Comparison of ENCODE assay signal across 23 cellular contexts in the genomic region with DNA sequence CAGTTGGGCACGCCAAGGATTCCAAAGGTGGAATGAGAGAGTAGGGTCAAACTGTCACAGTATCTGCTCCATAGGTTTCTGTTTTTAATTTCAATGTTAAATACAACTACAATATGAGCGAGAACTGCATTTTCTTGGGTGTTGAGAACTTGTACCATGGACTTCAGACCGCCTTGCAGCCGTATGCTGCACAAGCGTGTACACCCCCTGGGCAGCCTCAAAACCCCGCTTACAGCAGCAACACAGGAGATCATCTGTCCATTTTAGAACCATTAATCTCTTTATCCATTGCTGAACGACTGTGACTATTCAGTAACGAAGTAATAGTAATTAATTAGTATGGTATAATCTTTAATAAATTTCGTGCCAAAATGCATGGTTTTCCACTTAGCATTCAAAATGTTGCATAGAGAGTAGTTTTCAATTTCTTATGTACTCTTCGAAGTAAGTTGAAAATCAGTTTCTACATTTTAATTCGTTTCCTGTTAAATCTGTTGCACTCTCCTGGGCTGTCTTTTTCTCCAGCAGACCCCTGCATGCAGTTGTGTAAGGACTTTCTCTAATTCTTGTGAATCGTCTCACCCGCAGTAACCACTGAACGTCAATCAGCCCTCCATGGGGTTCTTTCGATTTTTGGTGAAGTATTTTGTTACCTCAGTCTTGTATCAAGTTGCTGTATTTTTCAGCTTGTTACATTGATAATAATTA.
"Had no signal": no experiment of that assay in that cellular context is flagged by ENCODE, and none has a peak within 500 bp of the region (broad histone marks: within the 10 kb centered on the region; RNA-seq: fewer than 3 reads in every experiment).

No MANE protein-coding gene starts in this region.

- H3K9me3 ChIP-seq: lower lobe of right lung, spleen, thyroid gland had no signal

- H3K27me3 Mint-ChIP-seq: activated B cell treated with CpG ODN at 0.5 μM for 24 hours had no signal

- H3K9me3 Mint-ChIP-seq: activated B cell treated with CpG ODN at 0.5 μM for 24 hours; activated CD4-positive, alpha-beta T cell treated with anti-CD3 and anti-CD28 coated beads, Interleukin-2, amount 10 ng/mL, durations not matched to agents 24 days and 14 days; activated naive CD4-positive, alpha-beta T cell treated with anti-CD3 and anti-CD28 coated beads, Interleukin-2, amount 10 ng/mL, durations not matched to agents 7 days and 5 days; activated naive CD8-positive, alpha-beta T cell treated with anti-CD3 and anti-CD28 coated beads, Interleukin-2, amount 50 U/mL, for 24 hours; natural killer cell treated with Interleukin-12 subunit alpha and Interleukin-12 subunit beta and Interleukin-15 and Interleukin-18, amount 100 ng/mL, for 72 hours had no signal

- FAIRE-seq: islet of Langerhans, urothelium cell line had no signal

- H3K36me3 ChIP-seq: brain microvascular endothelial cell, lower lobe of right lung, spleen, thyroid gland had no signal

- H3K27ac Mint-ChIP-seq: activated naive CD4-positive, alpha-beta T cell treated with anti-CD3 and anti-CD28 coated beads, Interleukin-2, amount 10 ng/mL, durations not matched to agents 7 days and 5 days; activated naive CD8-positive, alpha-beta T cell treated with anti-CD3 and anti-CD28 coated beads, Interleukin-2, amount 50 U/mL, for 24 hours; natural killer cell treated with Interleukin-12 subunit alpha and Interleukin-12 subunit beta and Interleukin-15 and Interleukin-18, amount 100 ng/mL, for 72 hours had no signal

- H3K36me3 Mint-ChIP-seq: activated naive CD4-positive, alpha-beta T cell treated with anti-CD3 and anti-CD28 coated beads, Interleukin-2, amount 10 ng/mL, durations not matched to agents 7 days and 5 days; natural killer cell treated with Interleukin-12 subunit alpha and Interleukin-12 subunit beta and Interleukin-15 and Interleukin-18, amount 100 ng/mL, for 72 hours had no signal

- H3K27me3 ChIP-seq: thyroid gland had no signal

- H3K27ac ChIP-seq: brain microvascular endothelial cell, lower lobe of right lung, spleen had no signal

- H3K4me3 Mint-ChIP-seq: activated B cell treated with CpG ODN at 0.5 μM for 24 hours; activated naive CD4-positive, alpha-beta T cell treated with anti-CD3 and anti-CD28 coated beads, Interleukin-2, amount 10 ng/mL, durations not matched to agents 7 days and 5 days; activated naive CD8-positive, alpha-beta T cell treated with anti-CD3 and anti-CD28 coated beads, Interleukin-2, amount 50 U/mL, for 24 hours had no signal

- ATAC-seq: activated naive CD8-positive, alpha-beta T cell treated with anti-CD3 and anti-CD28 coated beads, Interleukin-2, amount 50 U/mL, for 24 hours; left colon; lower lobe of right lung; natural killer cell treated with Interleukin-12 subunit alpha and Interleukin-12 subunit beta and Interleukin-15 and Interleukin-18, amount 100 ng/mL, for 72 hours had no signal

- DNase-seq: activated B cell treated with CpG ODN at 0.5 μM for 24 hours; activated CD4-positive, alpha-beta T cell treated with anti-CD3 and anti-CD28 coated beads, Interleukin-2, amount 10 ng/mL, durations not matched to agents 24 days and 14 days; activated CD8-positive, alpha-beta memory T cell treated with anti-CD3 and anti-CD28 coated beads, Interleukin-2, amount 50 U/mL, for 48 hours; activated effector memory CD4-positive, alpha-beta T cell treated with Interleukin-2 at 50 U/mL for 16 hours; activated naive CD8-positive, alpha-beta T cell treated with anti-CD3 and anti-CD28 coated beads, Interleukin-2, amount 50 U/mL, for 24 hours; activated T-cell treated with anti-CD3 and anti-CD28 coated beads, Interleukin-2, amount 50 U/mL, for 48 hours; anterior cingulate cortex; brain microvascular endothelial cell; cerebellar nuclear complex; erythroblast; foreskin melanocyte; glutamatergic neuron; hippocampal formation; left colon; lower lobe of right lung; nucleus accumbens; spleen; stimulated activated CD4-positive, alpha-beta T cell treated with anti-CD3 and anti-CD28 coated beads, Interleukin-4, amount 100 ng/mL, for 4 hours; thyroid gland had no signal

- H3K4me3 ChIP-seq: lower lobe of right lung, spleen, thyroid gland had no signal
